Comparison of ENCODE assay signal across 25 cellular contexts in the genomic region with DNA sequence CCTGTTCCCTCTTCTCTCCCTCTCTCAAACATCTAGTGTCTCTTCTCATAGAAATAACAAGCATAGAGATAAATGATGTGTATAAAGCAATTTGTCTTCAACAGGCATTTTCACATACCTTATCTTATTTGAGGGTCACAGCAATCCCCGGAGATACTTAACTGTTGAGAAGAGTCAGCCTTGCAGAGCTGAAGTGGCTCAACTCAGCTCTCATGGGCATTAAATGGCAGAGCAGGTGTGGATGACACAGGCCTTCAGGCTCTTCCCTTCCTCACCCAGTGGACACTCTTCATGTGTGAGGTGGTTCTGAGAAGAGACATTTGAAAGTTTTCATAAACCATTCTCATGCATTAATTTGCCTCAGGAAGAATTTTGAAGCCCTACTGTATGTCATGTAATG.
"Had no signal": no experiment of that assay in that cellular context is flagged by ENCODE, and none has a peak within 500 bp of the region (broad histone marks: within the 10 kb centered on the region; RNA-seq: fewer than 3 reads in every experiment).

No MANE protein-coding gene starts in this region.

- H3K4me1 Mint-ChIP-seq: endodermal cell; naive B cell; naive thymus-derived CD8-positive, alpha-beta T cell had no signal

- H3K27me3 Mint-ChIP-seq: dendritic cell treated with granulocyte-macrophage colony-stimulating factor and Interleukin-4, amounts not matched to agents 40 ng/mL and 50 ng/mL, for 4 days; effector memory CD8-positive, alpha-beta T cell; naive B cell; naive thymus-derived CD8-positive, alpha-beta T cell had no signal

- H3K4me3 Mint-ChIP-seq: dendritic cell treated with granulocyte-macrophage colony-stimulating factor and Interleukin-4, amounts not matched to agents 40 ng/mL and 50 ng/mL, for 4 days; effector memory CD8-positive, alpha-beta T cell; endodermal cell; mesothelial cell of epicardium; naive B cell; naive thymus-derived CD8-positive, alpha-beta T cell had no signal

- H3K4me3 ChIP-seq: esophagus squamous epithelium, gastrocnemius medialis, heart right ventricle, left lung, lower lobe of right lung, mucosa of descending colon had no signal

- H3K36me3 ChIP-seq: esophagus squamous epithelium, gastrocnemius medialis, heart right ventricle, left lung, lower lobe of right lung had no signal

- H3K27me3 ChIP-seq: esophagus squamous epithelium, gastrocnemius medialis, heart right ventricle, left lung had no signal

- ATAC-seq: effector memory CD8-positive, alpha-beta T cell; esophagus mucosa; gastrocnemius medialis; heart right ventricle; left cardiac atrium; left lung; left ventricle myocardium superior; lower lobe of right lung; mucosa of descending colon; naive thymus-derived CD8-positive, alpha-beta T cell had no signal

- H3K4me1 ChIP-seq: esophagus squamous epithelium, gastrocnemius medialis, heart right ventricle, left lung, lower lobe of right lung had no signal

- DNase-seq: cortex of kidney; effector CD8-positive, alpha-beta T cell; effector memory CD8-positive, alpha-beta T cell; endodermal cell; erythroblast; esophagus squamous epithelium; foreskin fibroblast; foreskin melanocyte; gastrocnemius medialis; glutamatergic neuron; head of caudate nucleus; heart right ventricle; hippocampal formation; left cardiac atrium; left lung; left ventricle myocardium superior; lower lobe of right lung; mesenchymal stem cell; mucosa of descending colon; naive B cell; naive thymus-derived CD8-positive, alpha-beta T cell had no signal

- H3K36me3 Mint-ChIP-seq: mesothelial cell of epicardium, naive B cell had no signal

- H3K9me3 Mint-ChIP-seq: dendritic cell treated with granulocyte-macrophage colony-stimulating factor and Interleukin-4, amounts not matched to agents 40 ng/mL and 50 ng/mL, for 4 days; effector memory CD8-positive, alpha-beta T cell had no signal

- H3K27ac ChIP-seq: epithelial cell of prostate, esophagus squamous epithelium, gastrocnemius medialis, heart right ventricle, left lung, lower lobe of right lung had no signal

- H3K27ac Mint-ChIP-seq: dendritic cell treated with granulocyte-macrophage colony-stimulating factor and Interleukin-4, amounts not matched to agents 40 ng/mL and 50 ng/mL, for 4 days; effector memory CD8-positive, alpha-beta T cell; endodermal cell; mesothelial cell of epicardium; naive thymus-derived CD8-positive, alpha-beta T cell had no signal

- H3K9me3 ChIP-seq: esophagus squamous epithelium, gastrocnemius medialis, heart right ventricle, left lung, lower lobe of right lung, mucosa of descending colon had no signal
